12 cellular contexts compared by ENCODE assay signal in the genomic region with DNA sequence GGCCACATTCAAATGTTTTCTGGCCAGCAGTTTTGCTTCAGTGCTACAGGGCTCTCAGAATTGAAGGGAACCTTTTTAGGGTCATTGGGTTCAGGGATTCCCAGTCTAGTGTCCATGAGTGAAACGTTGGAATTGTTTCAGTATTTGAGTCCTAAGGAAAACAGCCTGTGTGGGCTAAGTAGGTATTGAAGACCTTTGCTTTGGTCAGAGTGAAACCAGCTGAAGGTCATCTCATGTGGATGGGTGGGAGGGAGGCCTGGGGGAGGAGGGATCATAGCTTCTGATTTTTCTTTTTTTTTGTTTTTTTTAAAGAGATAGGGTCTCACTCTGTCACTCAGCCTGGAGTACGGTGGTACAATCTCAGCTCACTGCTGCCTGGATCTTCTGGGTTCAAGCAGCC. TPM values are rescaled to one million over a fixed set of nuclear protein-coding genes. Genes with fewer than 3 reads are reported as not detected.
DNase-seq lines count a peak whose midpoint lies in the region; ATAC-seq and TF ChIP-seq lines count a peak whose summit lies in the region.
"Had no signal": no experiment of that assay in that cellular context is flagged by ENCODE, and none has a peak within 500 bp of the region (broad histone marks: within the 10 kb centered on the region; RNA-seq: fewer than 3 reads in every experiment).

No MANE protein-coding gene starts in this region.

- no peaks in the 10 kb centered on the region for H3K27me3 Mint-ChIP-seq in activated CD8-positive, alpha-beta T cell treated with anti-CD3 and anti-CD28 coated beads for 36 hours
- no peaks in the 10 kb centered on the region for H3K27me3 Mint-ChIP-seq in activated CD8-positive, alpha-beta T cell treated with anti-CD3 and anti-CD28 coated beads, Interleukin-2, amount 10 ng/mL, durations not matched to agents 7 days and 5 days (ENCODE audit: low read depth)
- H3K27me3 Mint-ChIP-seq: activated CD4-positive, alpha-beta memory T cell treated with anti-CD3 and anti-CD28 coated beads for 36 hours had no signal

- intact Hi-C loops in activated CD8-positive, alpha-beta T cell treated with anti-CD3 and anti-CD28 coated beads for 36 hours (cut with micrococcal nuclease): no loop called here
- intact Hi-C loops in breast epithelium (cut with DNase I; ENCODE audit: low total_unique reads): no loop called here
- intact Hi-C loops in posterior cingulate gyrus (cut with DNase I): no loop called here

- H3K9me3 ChIP-seq in breast epithelium: no peaks in the 10 kb centered on the region
- peaks cover 31% of the 10 kb centered on the region for H3K9me3 ChIP-seq in mesodermal cell (ENCODE audit: control insufficient read depth, low read length)
- peaks cover 0 to 10% (median 3%) of the 10 kb centered on the region in 5 donors for H3K9me3 ChIP-seq in subcutaneous abdominal adipose tissue (ENCODE audit: control insufficient read depth in 5 of 5, low read length in 5 of 5)

- peak overlapping the region in 1 of 3 donors; percentile 32 for H3K4me3 ChIP-seq in breast epithelium
- no peak overlapping the region for H3K4me3 ChIP-seq in mesodermal cell (ENCODE audit: extremely low read depth, insufficient read depth, low read length, poor library complexity, severe bottlenecking)
- peak overlapping the region in 3 of 5 donors; percentile 1 to 29 (median 10) for H3K4me3 ChIP-seq in subcutaneous abdominal adipose tissue (ENCODE audit: low read depth in 1 of 5, low read length in 5 of 5)

- CTCF ChIA-PET in activated CD8-positive, alpha-beta T cell treated with anti-CD3 and anti-CD28 coated beads for 36 hours (lab: Charles Lee): interaction anchor here (1.2 to 2.4 kb wide), 3 partner anchors 12 to 159 kb away, joined by 3 to 6 read pairs (median 5); no protein-coding TSS in a partner anchor
- CTCF ChIA-PET in activated CD8-positive, alpha-beta T cell treated with anti-CD3 and anti-CD28 coated beads, Interleukin-2, amount 10 ng/mL, durations not matched to agents 7 days and 5 days (lab: Charles Lee): interaction anchor here (1.2 kb wide), 1 partner anchor 16 kb away, joined by 5 read pairs; no protein-coding TSS in a partner anchor

- peak overlapping the region in 3 of 5 donors; percentile 18 to 53 (median 53) for H3K9ac ChIP-seq in subcutaneous abdominal adipose tissue (ENCODE audit: low read length in 5 of 5)

- H3K4me1 Mint-ChIP-seq in activated CD8-positive, alpha-beta T cell treated with anti-CD3 and anti-CD28 coated beads for 36 hours (ENCODE audit: low read depth): peaks cover 100% of the 10 kb centered on the region
- H3K4me1 Mint-ChIP-seq in activated CD8-positive, alpha-beta T cell treated with anti-CD3 and anti-CD28 coated beads, Interleukin-2, amount 10 ng/mL, durations not matched to agents 7 days and 5 days (ENCODE audit: low read depth): peaks cover 95% of the 10 kb centered on the region

- no peak for TF ChIP-seq POLR2A in breast epithelium (IDR thresholded peaks at IDR 0.05)

- no peaks in the 10 kb centered on the region for H3K27me3 ChIP-seq in breast epithelium
- H3K27me3 ChIP-seq in subcutaneous abdominal adipose tissue (ENCODE audit: control insufficient read depth in 5 of 5, insufficient read depth in 4 of 5, low read length in 5 of 5): no peaks in the 10 kb centered on the region

- DNase-seq in activated CD8-positive, alpha-beta T cell treated with anti-CD3 and anti-CD28 coated beads for 36 hours: no peak
- no peak for DNase-seq in activated CD8-positive, alpha-beta T cell treated with anti-CD3 and anti-CD28 coated beads, Interleukin-2, amount 10 ng/mL, durations not matched to agents 7 days and 5 days
- DNase-seq in breast epithelium (ENCODE audit: low spot score in 2 of 2) (no peak), posterior cingulate gyrus (no peak)
- DNase-seq: NCI-H2081 treated with DMSO at 0.1 percent for 48 hours; stimulated activated CD4-positive, alpha-beta T cell treated with anti-CD3 and anti-CD28 coated beads, Interleukin-1b, Interleukin-23, amount 100 ng/mL, for 48 hours; stimulated activated naive CD4-positive, alpha-beta T cell treated with Interleukin-2 at 50 U/mL for 16 hours had no signal

- H3K36me3 Mint-ChIP-seq in activated CD8-positive, alpha-beta T cell treated with anti-CD3 and anti-CD28 coated beads for 36 hours (ENCODE audit: low read depth): peaks cover 76% of the 10 kb centered on the region
- peaks cover 75% of the 10 kb centered on the region for H3K36me3 Mint-ChIP-seq in activated CD8-positive, alpha-beta T cell treated with anti-CD3 and anti-CD28 coated beads, Interleukin-2, amount 10 ng/mL, durations not matched to agents 7 days and 5 days (ENCODE audit: low read depth)

- H3K27ac ChIP-seq in breast epithelium: peak overlapping the region; percentile 68 to 78
- peak overlapping the region; percentile 59 for H3K27ac ChIP-seq in mesodermal cell (ENCODE audit: low read depth, low read length, severe bottlenecking)
- peak overlapping the region; percentile 39 for H3K27ac ChIP-seq in subcutaneous abdominal adipose tissue (ENCODE audit: low read depth, low read length)

- peak overlapping the region; percentile 76 for H3K27ac Mint-ChIP-seq in activated CD8-positive, alpha-beta T cell treated with anti-CD3 and anti-CD28 coated beads for 36 hours
- no peak overlapping the region for H3K27ac Mint-ChIP-seq in activated CD8-positive, alpha-beta T cell treated with anti-CD3 and anti-CD28 coated beads, Interleukin-2, amount 10 ng/mL, durations not matched to agents 7 days and 5 days

- 94 to 100% methylated on average over 1 to 2 of the region's 2 CpGs for WGBS in mesodermal cell (ENCODE audit: insufficient coverage in 2 of 2), 2 experiments

- ATAC-seq in activated CD8-positive, alpha-beta T cell treated with anti-CD3 and anti-CD28 coated beads for 36 hours: no peak
- ATAC-seq in activated CD8-positive, alpha-beta T cell treated with anti-CD3 and anti-CD28 coated beads, Interleukin-2, amount 10 ng/mL, durations not matched to agents 7 days and 5 days: no peak
- ATAC-seq in HG03565 (IDR thresholded peaks at IDR 0.05; ENCODE audit: unreplicated experiment) (no peak), HG03135 (IDR thresholded peaks at IDR 0.05; ENCODE audit: unreplicated experiment) (no peak)

- peaks cover 9 to 17% of the 10 kb centered on the region in 2 donors for H3K4me1 ChIP-seq in breast epithelium
- peaks cover 24% of the 10 kb centered on the region for H3K4me1 ChIP-seq in mesodermal cell (ENCODE audit: control insufficient read depth, insufficient read depth, low read length, poor library complexity, severe bottlenecking)
- H3K4me1 ChIP-seq in subcutaneous abdominal adipose tissue (ENCODE audit: control insufficient read depth in 5 of 5, insufficient read depth in 5 of 5, low read length in 5 of 5): peaks cover 8 to 65% (median 46%) of the 10 kb centered on the region in 5 donors

- no peak overlapping the region for H3K4me3 Mint-ChIP-seq in activated CD8-positive, alpha-beta T cell treated with anti-CD3 and anti-CD28 coated beads for 36 hours
- no peak overlapping the region for H3K4me3 Mint-ChIP-seq in activated CD8-positive, alpha-beta T cell treated with anti-CD3 and anti-CD28 coated beads, Interleukin-2, amount 10 ng/mL, durations not matched to agents 7 days and 5 days
- H3K4me3 Mint-ChIP-seq: activated CD4-positive, alpha-beta memory T cell treated with anti-CD3 and anti-CD28 coated beads for 36 hours had no signal

- TF ChIP-seq CTCF in activated CD8-positive, alpha-beta T cell treated with anti-CD3 and anti-CD28 coated beads for 36 hours (IDR thresholded peaks at IDR 0.05): no peak
- TF ChIP-seq CTCF in breast epithelium (IDR thresholded peaks at IDR 0.05): no peak

- peaks cover 22% of the 10 kb centered on the region for H3K9me3 Mint-ChIP-seq in activated CD8-positive, alpha-beta T cell treated with anti-CD3 and anti-CD28 coated beads for 36 hours
- H3K9me3 Mint-ChIP-seq in activated CD8-positive, alpha-beta T cell treated with anti-CD3 and anti-CD28 coated beads, Interleukin-2, amount 10 ng/mL, durations not matched to agents 7 days and 5 days (ENCODE audit: insufficient read depth): peaks cover 15% of the 10 kb centered on the region

- H3K36me3 ChIP-seq in breast epithelium (no peaks in the 10 kb centered on the region), mesodermal cell (ENCODE audit: control insufficient read depth, insufficient read depth, low read length) (peaks cover 16% of the 10 kb centered on the region), subcutaneous abdominal adipose tissue (ENCODE audit: control insufficient read depth in 5 of 5, insufficient read depth in 5 of 5, low read length in 5 of 5) (no peaks in the 10 kb centered on the region)

- POLR2A ChIA-PET in activated CD8-positive, alpha-beta T cell treated with anti-CD3 and anti-CD28 coated beads for 36 hours (lab: Charles Lee): interaction anchor here (1.1 to 4.4 kb wide), 4 partner anchors 16 to 115 kb away, joined by 3 to 20 read pairs (median 4); a partner anchor contains a TSS
- POLR2A ChIA-PET in activated CD8-positive, alpha-beta T cell treated with anti-CD3 and anti-CD28 coated beads, Interleukin-2, amount 10 ng/mL, durations not matched to agents 7 days and 5 days (lab: Charles Lee): interaction anchor here (0.6 kb wide), 1 partner anchor 123 kb away, joined by 3 read pairs; no protein-coding TSS in a partner anchor

RNA-seq across cellular contexts. Expression of a gene that starts 20.2 kb away (rescaled TPM):
- total RNA-seq in activated CD8-positive, alpha-beta T cell treated with anti-CD3 and anti-CD28 coated beads for 36 hours: 10 to 100 TPM; 44.3 to 45.5 TPM
- 10 to 100 TPM; 41.2 to 44.3 TPM for total RNA-seq in activated CD8-positive, alpha-beta T cell treated with anti-CD3 and anti-CD28 coated beads, Interleukin-2, amount 10 ng/mL, durations not matched to agents 7 days and 5 days
- total RNA-seq in breast epithelium: 10 to 100 TPM; 16.3 to 39.5 (median 25.6) TPM
- polyA plus RNA-seq in mesodermal cell (2013, experiment 1 of 2): 21.4 TPM
- polyA plus RNA-seq in mesodermal cell (2013, experiment 2 of 2): 19.4 TPM
